In genomic region chr2:126662623-126663022, GRCh38 we compare ENCODE assay signal across 13 cellular contexts. TPM values are rescaled to one million over a fixed set of nuclear protein-coding genes. Genes with fewer than 3 reads are reported as not detected.
A peak's percentile ranks its signal among the peaks of the same experiment; 100 is the strongest.
DNase-seq lines count a peak whose midpoint lies in the region; ATAC-seq and TF ChIP-seq lines count a peak whose summit lies in the region.
"Had no signal": no experiment of that assay in that cellular context is flagged by ENCODE, and none has a peak within 500 bp of the region (broad histone marks: within the 10 kb centered on the region; RNA-seq: fewer than 3 reads in every experiment).

No MANE protein-coding gene starts in this region.

- no peak overlapping the region for H3K4me3 ChIP-seq in gastrocnemius medialis
- H3K4me3 ChIP-seq: breast epithelium, HAP-1 had no signal

- H3K27ac Mint-ChIP-seq in central memory CD8-positive, alpha-beta T cell (ENCODE audit: low read depth): peak overlapping the region; percentile 98

- H3K4me1 ChIP-seq in gastrocnemius medialis: peaks cover 89 to 92% of the 10 kb centered on the region in 2 donors
- no peaks in the 10 kb centered on the region for H3K4me1 ChIP-seq in foreskin keratinocyte

- no peaks in the 10 kb centered on the region for H3K27me3 Mint-ChIP-seq in central memory CD8-positive, alpha-beta T cell

- no peaks in the 10 kb centered on the region for H3K36me3 ChIP-seq in gastrocnemius medialis
- H3K36me3 ChIP-seq: breast epithelium had no signal

- intact Hi-C loops in gastrocnemius medialis (cut with DNase I; ENCODE audit: low total_unique reads): loop anchor here (5.0 kb wide), 1 partner anchor 35 kb away; no protein-coding TSS in a partner anchor

- H3K36me3 Mint-ChIP-seq in central memory CD8-positive, alpha-beta T cell (ENCODE audit: insufficient read depth): peaks cover 21% of the 10 kb centered on the region

- in situ Hi-C loops in gastrocnemius medialis (cut with MboI; ENCODE audit: low sequenced_read_pairs in 4 of 4): no loop called here
- in situ Hi-C loops in GM13977 (cut with MboI; ENCODE audit: low pct_unique_long_range_greater_than_20kb, low sequenced_read_pairs, unreplicated experiment): no loop called here

- no peaks in the 10 kb centered on the region for H3K27me3 ChIP-seq in gastrocnemius medialis
- no peaks in the 10 kb centered on the region for H3K27me3 ChIP-seq in foreskin keratinocyte
- H3K27me3 ChIP-seq: breast epithelium had no signal

- H3K9me3 ChIP-seq in gastrocnemius medialis: no peaks in the 10 kb centered on the region
- H3K9me3 ChIP-seq: breast epithelium, HAP-1, SK-N-SH had no signal

- peaks cover 98% of the 10 kb centered on the region for H3K4me1 Mint-ChIP-seq in central memory CD8-positive, alpha-beta T cell

- H3K4me3 Mint-ChIP-seq in central memory CD8-positive, alpha-beta T cell: peak overlapping the region; percentile 68

- TF ChIP-seq CTCF in gastrocnemius medialis (IDR thresholded peaks at IDR 0.05 in 4 of 5, conservative IDR thresholded peaks at IDR 0.05 in 1 of 5) (no peak), foreskin keratinocyte (conservative IDR thresholded peaks at IDR 0.05) (no peak), GM13977 (IDR thresholded peaks at IDR 0.05; ENCODE audit: extremely low read depth, insufficient read depth, missing control alignments) (no peak)

- H3K9me3 Mint-ChIP-seq in central memory CD8-positive, alpha-beta T cell: no peaks in the 10 kb centered on the region

- DNase-seq in activated CD4-positive, alpha-beta T cell treated with anti-CD3 and anti-CD28 coated beads for 48 hours: peak; percentile 19
- no peak for DNase-seq in activated CD4-positive, alpha-beta T cell treated with anti-CD3 and anti-CD28 coated beads, Interleukin-2, amount 50 U/mL, for 4 hours
- DNase-seq in NOMO-1 (lab: John Stamatoyannopoulos, UW; ENCODE audit: unreplicated experiment in 2 of 2) (peak; percentile 44 to 57), gastrocnemius medialis (no peak), germinal center (ENCODE audit: low spot score) (no peak), foreskin keratinocyte (no peak), GM13977 (ENCODE audit: low spot score) (no peak)
- DNase-seq in central memory CD8-positive, alpha-beta T cell (ENCODE audit: low spot score in 2 of 2): no peak
- DNase-seq: Kasumi-1, SK-N-SH had no signal

- TF ChIP-seq POLR2A in gastrocnemius medialis (IDR thresholded peaks at IDR 0.05): no peak

- ATAC-seq in central memory CD8-positive, alpha-beta T cell (replicated peaks; ENCODE audit: extremely low read depth, poor library complexity, severe bottlenecking): no peak
- no peak for ATAC-seq in gastrocnemius medialis
- no peak for ATAC-seq in foreskin keratinocyte

- H3K27ac ChIP-seq in gastrocnemius medialis: peak overlapping the region; percentile 53 to 99 (median 84)
- H3K27ac ChIP-seq in foreskin keratinocyte: no peak overlapping the region
- H3K27ac ChIP-seq: parathyroid adenoma had no signal

RNA-seq across cellular contexts. Expression of gene GYPC, which starts 6.7 kb away (rescaled TPM):
- total RNA-seq in gastrocnemius medialis (10 to 100 TPM; 66.3 to 82.0 (median 71.9) TPM), foreskin keratinocyte (not detected in 2 replicates)
- 0.03 TPM in 1 of 2 replicates, not detected in the other for polyA plus RNA-seq in foreskin keratinocyte
- polyA plus RNA-seq: SK-N-SH had no signal

Comparison
In these comparisons a context has a peak if more than half of its experiments do, and no peak if none do; other contexts are left out.
1. DNase-seq: peak in activated CD4-positive, alpha-beta T cell treated with anti-CD3 and anti-CD28 coated beads for 48 hours (single experiment) and NOMO-1 (2 of 2); none in activated CD4-positive, alpha-beta T cell treated with anti-CD3 and anti-CD28 coated beads, Interleukin-2, amount 50 U/mL, for 4 hours (0 of 2), central memory CD8-positive, alpha-beta T cell (0 of 2), gastrocnemius medialis (0 of 2), germinal center (single experiment), foreskin keratinocyte (0 of 2) and GM13977 (single experiment).
2. RNA of gene GYPC, which starts 6.7 kb away (total RNA-seq): 66.3 to 82.0 TPM in gastrocnemius medialis; not detected in foreskin keratinocyte; every median in the first group is over 10 times any median in the second.